ENCODE assay signal across 17 cellular contexts in the genomic region with DNA sequence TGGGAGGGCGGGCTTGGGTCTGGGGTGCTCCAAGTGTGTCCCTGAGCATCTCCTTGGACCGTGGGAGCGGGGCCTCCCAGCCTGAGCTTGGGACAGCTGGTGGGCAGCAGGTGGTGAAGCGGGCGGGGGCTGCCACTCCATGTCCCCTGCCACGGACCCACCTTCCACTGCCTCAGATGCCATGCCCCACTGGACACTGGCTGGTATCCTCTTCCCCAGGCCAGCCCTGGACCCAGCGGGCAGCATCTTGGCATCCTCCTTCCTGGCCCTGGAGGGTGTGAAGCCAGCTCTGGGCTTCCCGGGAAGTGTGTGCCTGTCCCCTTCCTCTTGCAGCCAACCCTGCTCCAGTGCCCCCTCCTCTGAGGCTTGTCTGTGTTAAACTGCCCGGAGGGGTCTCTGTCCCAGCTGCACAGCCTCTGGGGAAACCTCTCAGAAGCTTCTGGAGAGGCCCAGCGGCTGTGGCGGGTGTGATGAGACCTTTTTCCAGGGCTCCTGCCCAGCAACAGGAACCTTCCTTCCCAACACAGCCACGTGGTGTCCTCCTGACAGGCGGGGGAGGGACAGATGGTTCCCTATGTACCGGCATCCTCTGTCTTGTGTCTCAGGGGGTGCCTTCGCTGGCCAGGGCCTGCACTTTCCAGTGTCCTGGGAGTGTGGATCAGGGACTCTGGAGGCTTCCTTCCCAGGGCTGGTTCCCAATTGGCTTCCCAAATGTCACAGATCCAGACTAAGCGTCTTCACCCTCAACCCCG.
"Had no signal": no experiment of that assay in that cellular context is flagged by ENCODE, and none has a peak within 500 bp of the region (broad histone marks: within the 10 kb centered on the region; RNA-seq: fewer than 3 reads in every experiment).

No MANE protein-coding gene starts in this region.

- H3K36me3 Mint-ChIP-seq: mesothelial cell of epicardium; stimulated activated effector memory CD8-positive, alpha-beta T cell treated with anti-CD3 and anti-CD28 coated beads, Interleukin-12 subunit alpha, Interleukin-12 subunit beta, amount 100 ng/mL, for 72 hours had no signal

- H3K4me3 ChIP-seq: heart left ventricle, lower lobe of right lung, thyroid gland, vagina had no signal

- H3K27ac Mint-ChIP-seq: activated T-helper 1 cell treated with anti-CD3 and anti-CD28 coated beads, Interleukin-12 subunit alpha, Interleukin-12 subunit beta, Interleukin-2, Interleukin-4 antibody, amounts not matched to agents 30 ng/mL and 10 ng/mL and 1 ng/mL, durations not matched to agents 14 hours and 24 hours and 36 hours; dendritic cell treated with granulocyte-macrophage colony-stimulating factor and Interleukin-4, amounts not matched to agents 40 ng/mL and 50 ng/mL, for 4 days; effector memory CD8-positive, alpha-beta T cell; mesothelial cell of epicardium; stimulated activated effector memory CD8-positive, alpha-beta T cell treated with anti-CD3 and anti-CD28 coated beads, Interleukin-12 subunit alpha, Interleukin-12 subunit beta, amount 100 ng/mL, for 72 hours had no signal

- H3K4me1 Mint-ChIP-seq: central memory CD8-positive, alpha-beta T cell; mesothelial cell of epicardium had no signal

- H3K4me3 Mint-ChIP-seq: activated T-helper 1 cell treated with anti-CD3 and anti-CD28 coated beads, Interleukin-12 subunit alpha, Interleukin-12 subunit beta, Interleukin-2, Interleukin-4 antibody, amounts not matched to agents 30 ng/mL and 10 ng/mL and 1 ng/mL, durations not matched to agents 14 hours and 24 hours and 36 hours; central memory CD8-positive, alpha-beta T cell; dendritic cell treated with granulocyte-macrophage colony-stimulating factor and Interleukin-4, amounts not matched to agents 40 ng/mL and 50 ng/mL, for 4 days; effector memory CD8-positive, alpha-beta T cell; mesothelial cell of epicardium; stimulated activated effector memory CD8-positive, alpha-beta T cell treated with anti-CD3 and anti-CD28 coated beads, Interleukin-12 subunit alpha, Interleukin-12 subunit beta, amount 100 ng/mL, for 72 hours had no signal

- H3K36me3 ChIP-seq: brain microvascular endothelial cell, heart left ventricle, lower lobe of right lung, neutrophil, thyroid gland, vagina had no signal

- DNase-seq: activated CD4-positive, alpha-beta T cell treated with anti-CD3 and anti-CD28 coated beads, Interleukin-2, amount 50 U/mL, for 1 hour; activated CD8-positive, alpha-beta memory T cell treated with anti-CD3 and anti-CD28 coated beads for 24 hours; activated naive CD4-positive, alpha-beta T cell; anterior cingulate cortex; brain microvascular endothelial cell; effector memory CD8-positive, alpha-beta T cell; heart left ventricle; lower lobe of right lung; thyroid gland had no signal

- H3K9me3 Mint-ChIP-seq: activated T-helper 1 cell treated with anti-CD3 and anti-CD28 coated beads, Interleukin-12 subunit alpha, Interleukin-12 subunit beta, Interleukin-2, Interleukin-4 antibody, amounts not matched to agents 30 ng/mL and 10 ng/mL and 1 ng/mL, durations not matched to agents 14 hours and 24 hours and 36 hours; central memory CD8-positive, alpha-beta T cell; dendritic cell treated with granulocyte-macrophage colony-stimulating factor and Interleukin-4, amounts not matched to agents 40 ng/mL and 50 ng/mL, for 4 days; effector memory CD8-positive, alpha-beta T cell; mesothelial cell of epicardium; stimulated activated effector memory CD8-positive, alpha-beta T cell treated with anti-CD3 and anti-CD28 coated beads, Interleukin-12 subunit alpha, Interleukin-12 subunit beta, amount 100 ng/mL, for 72 hours had no signal

- H3K27me3 ChIP-seq: thyroid gland, vagina had no signal

- ATAC-seq: activated CD4-positive, CD25-positive, alpha-beta regulatory T cell treated with anti-CD3 and anti-CD28 coated beads, Interleukin-2, amount 50 U/mL, for 24 hours; effector memory CD8-positive, alpha-beta T cell; heart left ventricle; lower lobe of right lung; stimulated activated effector memory CD8-positive, alpha-beta T cell treated with anti-CD3 and anti-CD28 coated beads, Interleukin-12 subunit alpha, Interleukin-12 subunit beta, amount 100 ng/mL, for 72 hours had no signal
